In genomic region chr19:1260749-1261511, GRCh38 we compare ENCODE assay signal across 8 cellular contexts. TPM values are rescaled to one million over a fixed set of nuclear protein-coding genes. Genes with fewer than 3 reads are reported as not detected.
DNase-seq lines count a peak whose midpoint lies in the region; ATAC-seq lines count a peak whose summit lies in the region.

No MANE protein-coding gene starts in this region.

- POLR2A ChIA-PET in CD4-positive, alpha-beta memory T cell (lab: Charles Lee; ENCODE audit: partially characterized antibody), result interaction anchor here (0.8 to 12.0 kb wide), 11 partner anchors 6 to 463 kb away, joined by 3 to 650 read pairs (median 8); partner anchors contain the start of genes ARHGAP45, ATP5F1D, CBARP and CIRBP

- no peaks in the 10 kb centered on the region for H3K27me3 ChIP-seq in CD4-positive, alpha-beta memory T cell (ENCODE audit: insufficient read depth, low read length)
- no peaks in the 10 kb centered on the region for H3K27me3 ChIP-seq in effector memory CD4-positive, alpha-beta T cell (replicated peaks; ENCODE audit: control insufficient read depth, insufficient read depth, low read length, poor library complexity, severe bottlenecking)
- no peaks in the 10 kb centered on the region for H3K27me3 ChIP-seq in mesenchymal stem cell (ENCODE audit: control insufficient read depth in 1 of 2, insufficient read depth in 1 of 2, low read length in 2 of 2)

- H3K4me1 Mint-ChIP-seq in CD4-positive, alpha-beta memory T cell, result peaks cover 29 to 64% (median 44%) of the 10 kb centered on the region in 4 donors

- 2% methylated on average over 69 of the region's 82 CpGs for WGBS in mesenchymal stem cell

- peak overlapping the region; percentile 90 to 97 for H3K4ac ChIP-seq in mesenchymal stem cell (ENCODE audit: low read depth in 1 of 2, low read length in 2 of 2)

- peak overlapping the region; percentile 87 for H3K27ac ChIP-seq in CD4-positive, alpha-beta memory T cell (ENCODE audit: low read depth, low read length)
- peak overlapping the region; percentile 97 for H3K27ac ChIP-seq in effector memory CD4-positive, alpha-beta T cell (ENCODE audit: insufficient read depth, low read length, poor library complexity, severe bottlenecking)
- H3K27ac ChIP-seq in mesenchymal stem cell (ENCODE audit: low read length, poor library complexity, severe bottlenecking), result peak overlapping the region; percentile 78

- peak overlapping the region; percentile 91 for H3K9ac ChIP-seq in mesenchymal stem cell (ENCODE audit: low read length)

- intact Hi-C loops in CD4-positive, alpha-beta memory T cell (cut with micrococcal nuclease), result no loop called here

- peak overlapping the region in 1 of 2 experiments; percentile 93 for H3K14ac ChIP-seq in mesenchymal stem cell (ENCODE audit: low read length in 2 of 2)

- peaks cover 4% of the 10 kb centered on the region for H3K79me1 ChIP-seq in mesenchymal stem cell (replicated peaks; ENCODE audit: low read length, poor library complexity, severe bottlenecking)

- peaks cover 9 to 20% of the 10 kb centered on the region in 2 donors for H3K36me3 Mint-ChIP-seq in CD4-positive, alpha-beta memory T cell

- H3K9me3 Mint-ChIP-seq in CD4-positive, alpha-beta memory T cell, result no peaks in the 10 kb centered on the region

- peak; percentile 96 to 97 (median 97) for DNase-seq in CD4-positive, alpha-beta memory T cell
- DNase-seq in HUDEP-2 (lab: John Stamatoyannopoulos, UW; ENCODE audit: unreplicated experiment in 76 of 76), result peak in 73 of 76 experiments; percentile 65 to 99 (median 97)
- peak; percentile 93 to 96 for DNase-seq in NOMO-1 (lab: John Stamatoyannopoulos, UW; ENCODE audit: unreplicated experiment in 2 of 2)
- peak; percentile 94 to 95 for DNase-seq in activated CD8-positive, alpha-beta memory T cell treated with anti-CD3 and anti-CD28 coated beads for 4 hours (ENCODE audit: low read depth in 2 of 2)
- peak; percentile 95 to 97 (median 96) for DNase-seq in effector memory CD4-positive, alpha-beta T cell
- DNase-seq in mesenchymal stem cell, result peak; percentile 95
- DNase-seq in stimulated activated CD8-positive, alpha-beta memory T cell treated with anti-CD3 and anti-CD28 coated beads, Interleukin-12 subunit alpha, Interleukin-12 subunit beta, amount 100 ng/mL, for 24 hours (ENCODE audit: extremely low read depth), result peak; percentile 87

- no peak overlapping the region for H2AFZ ChIP-seq in mesenchymal stem cell (ENCODE audit: low read depth, low read length)

- CTCF ChIA-PET in CD4-positive, alpha-beta memory T cell (lab: Charles Lee; ENCODE audit: partially characterized antibody), result interaction anchor here (1.5 to 10.8 kb wide), 3 partner anchors 8 to 20 kb away, joined by 4 to 364 read pairs (median 5); partner anchors contain the start of gene ATP5F1D

- peaks cover 70% of the 10 kb centered on the region for H3K4me1 ChIP-seq in CD4-positive, alpha-beta memory T cell (ENCODE audit: insufficient read depth, low read length)
- H3K4me1 ChIP-seq in effector memory CD4-positive, alpha-beta T cell (ENCODE audit: control insufficient read depth, insufficient read depth, low read length, poor library complexity, severe bottlenecking), result peaks cover 57% of the 10 kb centered on the region
- peaks cover 79% of the 10 kb centered on the region for H3K4me1 ChIP-seq in mesenchymal stem cell (ENCODE audit: control insufficient read depth, insufficient read depth, low read depth, low read length)

- H4K91ac ChIP-seq in mesenchymal stem cell (ENCODE audit: low read length), result peak overlapping the region; percentile 99

- H2BK15ac ChIP-seq in mesenchymal stem cell (ENCODE audit: low read depth, poor library complexity, severe bottlenecking), result peak overlapping the region; percentile 66

- peak overlapping the region in 1 of 2 experiments; percentile 95 for H3K23ac ChIP-seq in mesenchymal stem cell (ENCODE audit: low read length in 2 of 2)

- H3K4me2 ChIP-seq in mesenchymal stem cell (ENCODE audit: low read length, poor library complexity, severe bottlenecking), result peak overlapping the region; percentile 94

- peak overlapping the region; percentile 55 for H2AK5ac ChIP-seq in mesenchymal stem cell (ENCODE audit: low read length, severe bottlenecking)

- peak overlapping the region; percentile 97 for H2BK120ac ChIP-seq in mesenchymal stem cell (ENCODE audit: low read depth, low read length)

- peak overlapping the region; percentile 98 to 99 for H3K18ac ChIP-seq in mesenchymal stem cell (ENCODE audit: low read depth in 1 of 2, low read length in 2 of 2)

- H3K27ac Mint-ChIP-seq in CD4-positive, alpha-beta memory T cell, result peak overlapping the region; percentile 95 to 99 (median 99)

- peaks cover 10% of the 10 kb centered on the region for H3K36me3 ChIP-seq in CD4-positive, alpha-beta memory T cell (ENCODE audit: insufficient read depth, low read length)
- H3K36me3 ChIP-seq in effector memory CD4-positive, alpha-beta T cell (ENCODE audit: control insufficient read depth, insufficient read depth, low read length), result peaks cover 22% of the 10 kb centered on the region
- peaks cover 24 to 45% of the 10 kb centered on the region in 2 experiments for H3K36me3 ChIP-seq in mesenchymal stem cell (ENCODE audit: control insufficient read depth in 1 of 2, insufficient read depth in 2 of 2, low read depth in 1 of 2, low read length in 2 of 2)

- peak overlapping the region; percentile 85 to 93 (median 91) for H3K4me3 Mint-ChIP-seq in CD4-positive, alpha-beta memory T cell

- peak overlapping the region; percentile 90 to 92 for H2BK12ac ChIP-seq in mesenchymal stem cell (ENCODE audit: low read length in 2 of 2)

- peak; percentile 61 for ATAC-seq in GM19468 (IDR thresholded peaks at IDR 0.05; ENCODE audit: extremely low read depth, unreplicated experiment)

- peak overlapping the region; percentile 94 for H2BK5ac ChIP-seq in mesenchymal stem cell (ENCODE audit: low read depth, low read length, poor library complexity, severe bottlenecking)

- H4K8ac ChIP-seq in mesenchymal stem cell (ENCODE audit: low read length), result peak overlapping the region; percentile 93

- peaks cover 0 to 3% of the 10 kb centered on the region in 2 donors for H3K27me3 Mint-ChIP-seq in CD4-positive, alpha-beta memory T cell

- peak overlapping the region; percentile 78 for H3K4me3 ChIP-seq in CD4-positive, alpha-beta memory T cell (ENCODE audit: low read length in 2 of 2)
- peak overlapping the region; percentile 74 for H3K4me3 ChIP-seq in effector memory CD4-positive, alpha-beta T cell (ENCODE audit: insufficient read depth, low read depth, low read length, poor library complexity, severe bottlenecking)
- peak overlapping the region; percentile 67 to 80 for H3K4me3 ChIP-seq in mesenchymal stem cell (ENCODE audit: insufficient read depth in 1 of 2, low read depth in 1 of 2, low read length in 2 of 2)

- H3K9me3 ChIP-seq in CD4-positive, alpha-beta memory T cell (ENCODE audit: control insufficient read depth in 1 of 2, low read length in 2 of 2), result no peaks in the 10 kb centered on the region
- H3K9me3 ChIP-seq in effector memory CD4-positive, alpha-beta T cell (ENCODE audit: control insufficient read depth, low read length), result no peaks in the 10 kb centered on the region
- no peaks in the 10 kb centered on the region for H3K9me3 ChIP-seq in mesenchymal stem cell (ENCODE audit: control insufficient read depth, low read length)

RNA-seq across cellular contexts. Expression of gene CIRBP, which starts 8.2 kb away (rescaled TPM):
- total RNA-seq in CD4-positive, alpha-beta memory T cell, result 100 to 1,000 TPM; 574 to 638 TPM
- polyA plus RNA-seq in CD4-positive, alpha-beta memory T cell, result 100 to 1,000 TPM; 160 to 257 TPM
- polyA plus RNA-seq in mesenchymal stem cell (2013, experiment 1 of 2), result 118 TPM
- polyA plus RNA-seq in mesenchymal stem cell (2013, experiment 2 of 2), result 120 TPM

RNA-seq across cellular contexts. Expression of gene MIDN, which starts 12.5 kb away (rescaled TPM):
- total RNA-seq in CD4-positive, alpha-beta memory T cell, result 10 to 100 TPM; 30.3 to 34.0 TPM
- 1 to 10 TPM in 1 of 2 donors, under 1 TPM in 1; 0.75 to 6.1 TPM for polyA plus RNA-seq in CD4-positive, alpha-beta memory T cell
- 58.6 TPM for polyA plus RNA-seq in mesenchymal stem cell (2013, experiment 1 of 2)
- polyA plus RNA-seq in mesenchymal stem cell (2013, experiment 2 of 2), result 58.0 TPM

RNA-seq across cellular contexts. Expression of gene FAM174C, which starts 14.4 kb away (rescaled TPM):
- 10 to 100 TPM; 50.5 to 54.2 TPM for total RNA-seq in CD4-positive, alpha-beta memory T cell
- polyA plus RNA-seq in CD4-positive, alpha-beta memory T cell, result 100 to 1,000 TPM in 1 of 2 donors, 10 to 100 TPM in 1; 57.2 to 114 TPM
- polyA plus RNA-seq in mesenchymal stem cell (2013, experiment 1 of 2), result 60.2 TPM
- polyA plus RNA-seq in mesenchymal stem cell (2013, experiment 2 of 2), result 59.6 TPM

RNA-seq across cellular contexts. Expression of gene ATP5F1D, which starts 19.4 kb away (rescaled TPM):
- 100 to 1,000 TPM; 105 to 108 TPM for total RNA-seq in CD4-positive, alpha-beta memory T cell
- polyA plus RNA-seq in CD4-positive, alpha-beta memory T cell, result 100 to 1,000 TPM; 133 to 243 TPM
- 121 TPM for polyA plus RNA-seq in mesenchymal stem cell (2013, experiment 1 of 2)
- 127 TPM for polyA plus RNA-seq in mesenchymal stem cell (2013, experiment 2 of 2)

RNA-seq across cellular contexts. Expression of gene CBARP, which starts 23.1 kb away (rescaled TPM):
- not detected for total RNA-seq in CD4-positive, alpha-beta memory T cell
- polyA plus RNA-seq in CD4-positive, alpha-beta memory T cell, result not detected
- polyA plus RNA-seq in mesenchymal stem cell (2013, experiment 1 of 2), result 8.1 TPM
- 8.0 TPM for polyA plus RNA-seq in mesenchymal stem cell (2013, experiment 2 of 2)

Comparison
In these comparisons a context has a peak if more than half of its experiments do, and no peak if none do; other contexts are left out.
1. Peak in every context shown above with its lines: DNase-seq, ATAC-seq, H3K4me3 ChIP-seq and H3K27ac ChIP-seq.